ENCODE assay signal across 1 cellular context in the genomic region with DNA sequence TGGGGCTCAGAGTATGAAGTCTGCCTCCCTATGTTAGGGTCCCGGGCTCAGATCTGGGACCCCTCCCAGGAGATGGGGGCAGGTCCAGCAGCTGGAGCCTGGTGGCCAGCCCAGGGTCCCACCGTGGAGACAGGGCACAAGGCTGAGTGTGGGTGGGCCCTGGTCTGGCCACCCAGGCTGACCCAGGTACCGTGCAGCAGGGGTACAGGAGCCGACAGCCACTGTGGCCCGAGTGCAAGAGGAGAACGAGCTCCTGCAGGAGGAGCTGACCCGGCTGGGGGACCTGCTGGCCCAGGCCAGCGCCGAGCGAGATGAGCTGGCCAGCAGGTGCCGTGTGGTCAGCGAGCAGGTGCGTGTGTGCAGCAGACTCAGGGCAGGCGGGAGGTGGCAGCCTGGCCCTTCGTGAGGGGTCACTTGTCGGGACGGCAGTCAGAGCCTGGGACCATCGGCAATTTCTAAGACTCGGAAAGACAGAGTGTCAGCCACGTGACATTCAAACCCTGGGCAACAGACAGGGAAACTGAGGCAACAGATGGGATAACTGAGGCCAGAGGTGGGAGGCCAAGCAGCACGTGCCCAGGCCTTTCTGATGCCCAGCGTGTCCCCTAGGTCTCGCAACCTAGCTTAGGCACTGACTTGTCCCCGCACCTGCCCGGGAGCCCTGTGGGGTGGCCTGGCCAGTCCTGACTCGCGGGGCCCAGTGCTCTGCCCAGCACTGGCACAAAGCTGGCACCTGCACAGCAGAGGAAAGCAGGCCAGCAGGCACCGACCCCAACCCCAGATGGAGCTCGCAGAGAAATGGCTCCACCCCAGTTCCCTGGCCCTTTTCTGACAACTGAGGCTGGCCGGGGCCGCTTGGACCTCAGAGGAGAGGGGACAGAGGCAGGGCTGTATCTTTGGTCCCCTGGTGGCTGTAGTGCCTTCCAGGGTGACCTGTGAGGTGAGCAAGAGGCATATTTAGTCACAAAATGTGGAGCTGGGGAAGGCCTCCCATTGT.
TF ChIP-seq lines count a peak whose summit lies in the region.

No MANE protein-coding gene starts in this region.

TF ChIP-seq in HepG2, 621 proteins besides CTCF, POLR2A, EP300 and RAD21:
- TF ChIP-seq ATRX (CRISPR knock-in tag; IDR thresholded peaks at IDR 0.05; ENCODE audit: borderline replicate concordance) (no peak), RXRA (CRISPR knock-in tag; IDR thresholded peaks at IDR 0.05) (no peak), NFE2 (CRISPR knock-in tag; IDR thresholded peaks at IDR 0.05) (no peak), STAG1 (CRISPR knock-in tag; IDR thresholded peaks at IDR 0.05) (peak; percentile 16; the same call in 1 of the 2 replicates)
- TF ChIP-seq, protein P1, sequence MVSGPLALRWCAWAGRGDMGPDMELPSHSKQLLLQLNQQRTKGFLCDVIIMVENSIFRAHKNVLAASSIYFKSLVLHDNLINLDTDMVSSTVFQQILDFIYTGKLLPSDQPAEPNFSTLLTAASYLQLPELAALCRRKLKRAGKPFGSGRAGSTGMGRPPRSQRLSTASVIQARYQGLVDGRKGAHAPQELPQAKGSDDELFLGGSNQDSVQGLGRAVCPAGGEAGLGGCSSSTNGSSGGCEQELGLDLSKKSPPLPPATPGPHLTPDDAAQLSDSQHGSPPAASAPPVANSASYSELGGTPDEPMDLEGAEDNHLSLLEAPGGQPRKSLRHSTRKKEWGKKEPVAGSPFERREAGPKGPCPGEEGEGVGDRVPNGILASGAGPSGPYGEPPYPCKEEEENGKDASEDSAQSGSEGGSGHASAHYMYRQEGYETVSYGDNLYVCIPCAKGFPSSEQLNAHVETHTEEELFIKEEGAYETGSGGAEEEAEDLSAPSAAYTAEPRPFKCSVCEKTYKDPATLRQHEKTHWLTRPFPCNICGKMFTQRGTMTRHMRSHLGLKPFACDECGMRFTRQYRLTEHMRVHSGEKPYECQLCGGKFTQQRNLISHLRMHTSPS (CRISPR knock-in tag; IDR thresholded peaks at IDR 0.05; ENCODE audit: low read depth) = no peak
- TF ChIP-seq, protein P2, sequence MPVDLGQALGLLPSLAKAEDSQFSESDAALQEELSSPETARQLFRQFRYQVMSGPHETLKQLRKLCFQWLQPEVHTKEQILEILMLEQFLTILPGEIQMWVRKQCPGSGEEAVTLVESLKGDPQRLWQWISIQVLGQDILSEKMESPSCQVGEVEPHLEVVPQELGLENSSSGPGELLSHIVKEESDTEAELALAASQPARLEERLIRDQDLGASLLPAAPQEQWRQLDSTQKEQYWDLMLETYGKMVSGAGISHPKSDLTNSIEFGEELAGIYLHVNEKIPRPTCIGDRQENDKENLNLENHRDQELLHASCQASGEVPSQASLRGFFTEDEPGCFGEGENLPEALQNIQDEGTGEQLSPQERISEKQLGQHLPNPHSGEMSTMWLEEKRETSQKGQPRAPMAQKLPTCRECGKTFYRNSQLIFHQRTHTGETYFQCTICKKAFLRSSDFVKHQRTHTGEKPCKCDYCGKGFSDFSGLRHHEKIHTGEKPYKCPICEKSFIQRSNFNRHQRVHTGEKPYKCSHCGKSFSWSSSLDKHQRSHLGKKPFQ (CRISPR knock-in tag; IDR thresholded peaks at IDR 0.05; ENCODE audit: insufficient replicate concordance) = no peak
